Comparison of ENCODE assay signal across 12 cellular contexts in the genomic region with DNA sequence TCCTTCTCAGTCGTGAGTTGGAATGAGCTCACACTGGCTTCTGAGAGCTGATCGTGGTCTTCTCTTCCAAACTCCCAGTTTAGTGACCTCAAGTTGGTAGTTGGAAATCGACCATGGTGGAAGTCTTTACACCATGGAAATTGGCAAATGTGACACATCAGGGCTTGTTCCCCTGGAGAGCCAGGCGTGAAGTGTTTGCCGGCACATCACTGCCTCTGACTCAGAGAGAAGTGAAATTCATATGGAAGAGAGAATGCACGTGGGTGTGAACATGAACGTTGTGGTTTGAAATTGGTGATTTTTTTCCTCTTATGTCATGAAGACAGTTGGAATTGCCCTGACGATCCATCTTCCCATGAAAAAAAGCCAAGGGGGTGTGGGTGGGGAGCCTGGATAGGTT.
A peak's percentile ranks its signal among the peaks of the same experiment; 100 is the strongest.
DNase-seq lines count a peak whose midpoint lies in the region; ATAC-seq and TF ChIP-seq lines count a peak whose summit lies in the region.
"Had no signal": no experiment of that assay in that cellular context is flagged by ENCODE, and none has a peak within 500 bp of the region (broad histone marks: within the 10 kb centered on the region; RNA-seq: fewer than 3 reads in every experiment).

No MANE protein-coding gene starts in this region.

- H3K36me3 ChIP-seq in RWPE2 (ENCODE audit: low read depth) = no peaks in the 10 kb centered on the region

- DNase-seq in activated T-cell treated with anti-CD3 and anti-CD28 coated beads for 48 hours (ENCODE audit: low read depth) (peak; percentile 12), activated T-cell treated with anti-CD3 and anti-CD28 coated beads for 4 hours (no peak), RWPE2 (ENCODE audit: low spot score) (peak; percentile 9), fibroblast of mammary gland (ENCODE audit: low read depth) (peak; percentile 92), NCI-H510A (lab: John Stamatoyannopoulos, UW) (no peak)
- DNase-seq in stimulated activated CD4-positive, alpha-beta T cell treated with anti-CD3 and anti-CD28 coated beads, Interleukin-2, amount 100 ng/mL, for 24 hours = peak; percentile 27 to 37
- DNase-seq: activated naive CD8-positive, alpha-beta T cell treated with anti-CD3 and anti-CD28 coated beads, Interleukin-2, amount 10 ng/mL, durations not matched to agents 7 days and 5 days; AML-193; erythroblast; NK-92 treated with Interleukin-12 subunit alpha and Interleukin-12 subunit beta, amount 100 ng/mL, for 24 hours had no signal

- H3K27me3 ChIP-seq in RWPE2 (ENCODE audit: insufficient read depth, poor library complexity, severe bottlenecking) = peaks cover 6% of the 10 kb centered on the region

- no peaks in the 10 kb centered on the region for H3K9me3 ChIP-seq in RWPE2 (ENCODE audit: severe bottlenecking)

- peak; percentile 45; the same call in 1 of the 3 replicates for ATAC-seq in RWPE2 (ENCODE audit: low read depth)
- ATAC-seq in HG03457 (IDR thresholded peaks at IDR 0.05; ENCODE audit: unreplicated experiment) = no peak
- ATAC-seq in HG03565 (IDR thresholded peaks at IDR 0.05; ENCODE audit: unreplicated experiment) = no peak

- H3K27ac ChIP-seq in RWPE2 (ENCODE audit: poor library complexity, severe bottlenecking) = no peak overlapping the region

- H3K4me3 ChIP-seq in RWPE2 (ENCODE audit: severe bottlenecking) = no peak overlapping the region
- no peak overlapping the region for H3K4me3 ChIP-seq in fibroblast of mammary gland (ENCODE audit: control insufficient read depth, low read depth, low read length)

- H3K4me1 ChIP-seq in RWPE2 (ENCODE audit: insufficient read depth, poor library complexity, severe bottlenecking) = no peaks in the 10 kb centered on the region

- no peak for TF ChIP-seq CTCF in RWPE2 (IDR thresholded peaks at IDR 0.05; ENCODE audit: poor library complexity, severe bottlenecking)
- TF ChIP-seq CTCF in fibroblast of mammary gland (conservative IDR thresholded peaks at IDR 0.05; ENCODE audit: control insufficient read depth, insufficient read depth, low read depth, low read length) = no peak

Comparison
In these comparisons a context has a peak if more than half of its experiments do, and no peak if none do; other contexts are left out.
1. DNase-seq: peak in activated T-cell treated with anti-CD3 and anti-CD28 coated beads for 48 hours (single experiment), RWPE2 (single experiment), fibroblast of mammary gland (single experiment) and stimulated activated CD4-positive, alpha-beta T cell treated with anti-CD3 and anti-CD28 coated beads, Interleukin-2, amount 100 ng/mL, for 24 hours (2 of 2); none in activated T-cell treated with anti-CD3 and anti-CD28 coated beads for 4 hours (single experiment) and NCI-H510A (single experiment).